26 cellular contexts compared by ENCODE assay signal in the genomic region with DNA sequence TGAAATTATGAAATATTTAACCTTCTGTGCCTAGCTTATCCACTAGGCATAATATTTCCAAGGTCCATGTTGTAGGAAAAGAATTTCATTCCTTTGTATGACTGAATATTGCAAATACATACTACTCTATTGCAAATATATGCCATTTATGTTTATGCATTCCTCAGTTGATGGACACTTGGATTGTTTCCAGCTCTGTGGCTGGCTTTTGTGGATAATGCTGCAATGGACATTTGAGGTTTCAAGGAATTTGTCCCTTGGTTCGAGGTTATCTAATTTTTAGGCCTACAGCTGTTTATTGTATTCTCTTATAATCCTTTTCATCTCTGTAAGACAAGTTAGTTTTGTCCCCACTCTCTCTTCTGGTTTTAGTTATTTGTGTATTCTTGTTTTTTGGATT.
DNase-seq lines count a peak whose midpoint lies in the region; ATAC-seq and TF ChIP-seq lines count a peak whose summit lies in the region.
"Had no signal": no experiment of that assay in that cellular context is flagged by ENCODE, and none has a peak within 500 bp of the region (broad histone marks: within the 10 kb centered on the region; RNA-seq: fewer than 3 reads in every experiment).

No MANE protein-coding gene starts in this region.

- H3K4me3 ChIP-seq in cardiac fibroblast (replicated peaks in 1 of 2; ENCODE audit: low read depth in 2 of 2, low read length in 2 of 2) = no peak overlapping the region
- H3K4me3 ChIP-seq: Peyer's patch, sigmoid colon, suprapubic skin had no signal

- ATAC-seq in HG02588 (IDR thresholded peaks at IDR 0.05; ENCODE audit: unreplicated experiment) = no peak
- ATAC-seq: activated CD4-positive, CD25-positive, alpha-beta regulatory T cell treated with anti-CD3 and anti-CD28 coated beads, Interleukin-2, amount 50 U/mL, for 24 hours; activated T-helper 17 cell treated with anti-CD3 and anti-CD28 coated beads, Interleukin-2, amount 50 U/mL, for 72 hours; left cardiac atrium; stimulated activated naive B cell treated with anti-CD40 and anti-IgM and Interleukin-4, amounts not matched to agents 10 μg/mL and 1 μg/mL and 100 μg/mL, for 72 hours had no signal

- peak; percentile 16 for DNase-seq in ELR (ENCODE audit: low read depth)
- DNase-seq in OCI-M1 (lab: John Stamatoyannopoulos, UW) = peak; percentile 45
- DNase-seq in cardiac fibroblast (ENCODE audit: low read depth in 2 of 2) = peak; percentile 23 to 60
- DNase-seq in iris pigment epithelial cell (ENCODE audit: low read depth) = peak; percentile 76
- no peak for DNase-seq in activated T-cell treated with anti-CD3 and anti-CD28 coated beads for 4 hours
- DNase-seq in NCI-H128 (lab: John Stamatoyannopoulos, UW; ENCODE audit: unreplicated experiment) = no peak
- DNase-seq in HuH-7.5 (ENCODE audit: low spot score) = no peak
- DNase-seq: activated CD4-positive, alpha-beta memory T cell treated with anti-CD3 and anti-CD28 coated beads for 36 hours; activated CD8-positive, alpha-beta memory T cell treated with anti-CD3 and anti-CD28 coated beads, Interleukin-2, amount 50 U/mL, for 4 hours; C1 segment of cervical spinal cord; cerebellar nuclear complex; COR-L47; DMS79 treated with DMSO at 0.1 percent for 48 hours; left cardiac atrium; NCI-H1092 treated with DMSO at 0.1 percent for 48 hours; NCI-H187 treated with DMSO at 0.1 percent for 48 hours; NCI-H526 treated with DMSO at 0.1 percent for 48 hours; Peyer's patch; SIG-M5; sigmoid colon; stimulated activated naive B cell treated with anti-CD40 and anti-IgM and Interleukin-4, amounts not matched to agents 10 μg/mL and 1 μg/mL and 100 μg/mL, for 72 hours; SW 1271 had no signal

- TF ChIP-seq CTCF in cardiac fibroblast (IDR thresholded peaks at IDR 0.05; ENCODE audit: low read depth, low read length) = no peak

Comparison
In these comparisons a context has a peak if more than half of its experiments do, and no peak if none do; other contexts are left out.
1. DNase-seq: peak in ELR (single experiment), OCI-M1 (single experiment), cardiac fibroblast (2 of 2) and iris pigment epithelial cell (single experiment); none in activated T-cell treated with anti-CD3 and anti-CD28 coated beads for 4 hours (single experiment), NCI-H128 (single experiment) and HuH-7.5 (single experiment).